Comparison of ENCODE assay signal across 13 cellular contexts in the genomic region with DNA sequence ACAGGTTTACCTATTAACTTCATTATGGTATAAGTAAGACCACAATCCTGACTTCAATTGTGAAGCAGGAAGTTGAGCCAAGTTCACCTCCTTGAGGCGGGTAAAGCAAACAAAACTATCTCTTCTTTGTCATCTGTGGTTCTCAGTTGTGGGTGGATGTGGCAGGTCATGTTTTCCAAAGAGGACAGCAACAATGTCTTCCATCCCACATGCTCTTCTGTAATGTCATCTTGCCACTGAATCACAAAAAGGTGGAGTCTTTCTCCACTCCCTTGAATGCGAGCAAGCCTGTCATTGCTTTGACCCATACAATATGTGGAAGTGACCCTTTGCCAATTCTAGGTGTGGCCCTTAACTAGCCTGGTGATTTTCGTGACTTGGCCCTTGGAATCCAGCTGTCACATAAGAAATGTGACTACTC.
"Had no signal": no experiment of that assay in that cellular context is flagged by ENCODE, and none has a peak within 500 bp of the region (broad histone marks: within the 10 kb centered on the region; RNA-seq: fewer than 3 reads in every experiment).

No MANE protein-coding gene starts in this region.

- H3K27ac ChIP-seq: prostate gland, right lobe of liver, upper lobe of right lung had no signal

- H3K9me3 ChIP-seq: prostate gland, right lobe of liver had no signal

- H3K4me1 ChIP-seq: prostate gland, right lobe of liver, upper lobe of right lung had no signal

- DNase-seq: activated CD4-positive, alpha-beta T cell treated with anti-CD3 and anti-CD28 coated beads, Interleukin-2, amount 50 U/mL, for 1 hour; activated naive CD4-positive, alpha-beta T cell treated with anti-CD3 and anti-CD28 coated beads, Interleukin-2, amount 50 U/mL, for 16 hours; amniotic stem cell; effector memory CD4-positive, alpha-beta T cell; erythroblast; mammary epithelial cell; occipital lobe; right lobe of liver; stimulated activated CD4-positive, alpha-beta T cell treated with anti-CD3 and anti-CD28 coated beads, Interleukin-12 subunit alpha, Interleukin-12 subunit beta, amount 100 ng/mL, for 4 hours; stimulated activated CD4-positive, alpha-beta T cell treated with anti-CD3 and anti-CD28 coated beads, Interleukin-2, amount 100 ng/mL, for 48 hours; upper lobe of right lung had no signal

- H3K36me3 ChIP-seq: prostate gland, upper lobe of right lung had no signal

- ATAC-seq: left lobe of liver, right lobe of liver, upper lobe of right lung had no signal

- H3K27me3 ChIP-seq: right lobe of liver, upper lobe of right lung had no signal

- H3K4me3 ChIP-seq: prostate gland, right lobe of liver, upper lobe of right lung had no signal
